In the genomic region with DNA sequence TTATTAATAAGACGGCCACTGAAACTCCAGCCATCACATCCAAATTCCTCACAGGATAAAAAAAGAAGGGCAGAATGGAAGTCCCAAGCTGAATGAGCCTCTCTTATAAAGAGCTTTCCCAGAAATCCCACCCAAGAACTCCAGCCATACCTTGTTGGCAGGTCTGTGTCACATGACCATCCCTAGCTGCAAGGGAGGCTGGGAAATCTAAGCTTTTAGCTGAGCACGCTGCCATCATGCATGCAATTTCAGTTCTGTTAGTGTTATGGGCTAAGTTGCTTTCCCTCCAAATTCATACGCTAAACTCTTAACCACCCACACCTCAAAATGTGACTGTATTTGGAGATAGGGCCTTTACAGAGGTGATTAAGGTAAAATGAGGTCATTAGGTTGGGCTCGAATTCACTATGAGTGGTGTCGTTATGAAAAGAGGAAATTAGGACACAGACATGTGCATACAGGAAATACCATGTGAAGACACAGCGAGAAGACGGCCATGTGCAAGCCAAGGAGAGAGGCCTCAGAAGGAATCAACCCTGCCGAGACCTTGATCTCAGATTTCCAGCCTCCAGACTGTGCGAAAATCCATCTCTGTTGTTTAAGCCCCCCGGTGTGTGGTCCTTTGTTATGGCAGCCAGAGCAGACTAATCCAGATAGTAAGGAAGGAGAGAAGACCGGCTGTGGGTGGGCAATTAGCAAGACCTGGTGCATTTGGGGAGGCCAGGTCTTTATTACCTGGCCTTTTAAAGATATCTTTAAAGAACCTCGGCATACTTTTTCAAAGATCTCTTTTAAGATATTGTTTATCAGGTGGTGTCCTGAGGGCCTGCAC, we compare ENCODE assay signal across 26 cellular contexts.
DNase-seq lines count a peak whose midpoint lies in the region; ATAC-seq and TF ChIP-seq lines count a peak whose summit lies in the region.
"Had no signal": no experiment of that assay in that cellular context is flagged by ENCODE, and none has a peak within 500 bp of the region (broad histone marks: within the 10 kb centered on the region; RNA-seq: fewer than 3 reads in every experiment).

No MANE protein-coding gene starts in this region.

- H3K9me3 ChIP-seq in neutrophil (no peaks in the 10 kb centered on the region), right cardiac atrium (ENCODE audit: control insufficient read depth, low read length) (no peaks in the 10 kb centered on the region)
- H3K9me3 ChIP-seq: thyroid gland had no signal

- intact Hi-C loops in activated T-helper 2 cell treated with anti-CD3 and anti-CD28 coated beads, Interferon-gamma antibody, Interleukin-2, Interleukin-4, amounts not matched to agents 10 μg/mL and 5 μg/mL and 100 μg/mL, durations not matched to agents 14 hours and 24 hours and 36 hours (cut with micrococcal nuclease) = loop anchor here (10.0 kb wide), 3 partner anchors 165 to 975 kb away; partner anchors contain the start of gene MID1IP1
- intact Hi-C loops in right cardiac atrium (cut with DNase I) = no loop called here

- H3K27ac Mint-ChIP-seq in activated T-helper 2 cell treated with anti-CD3 and anti-CD28 coated beads, Interferon-gamma antibody, Interleukin-2, Interleukin-4, amounts not matched to agents 10 μg/mL and 5 μg/mL and 100 μg/mL, durations not matched to agents 14 hours and 24 hours and 36 hours = peak overlapping the region; percentile 26
- H3K27ac Mint-ChIP-seq: CD4-positive, alpha-beta T cell had no signal

- peaks cover 26% of the 10 kb centered on the region for H3K4me1 Mint-ChIP-seq in activated T-helper 2 cell treated with anti-CD3 and anti-CD28 coated beads, Interferon-gamma antibody, Interleukin-2, Interleukin-4, amounts not matched to agents 10 μg/mL and 5 μg/mL and 100 μg/mL, durations not matched to agents 14 hours and 24 hours and 36 hours (ENCODE audit: low read depth)

- H3K4me3 ChIP-seq in neutrophil (ENCODE audit: low read depth in 1 of 2, low read length in 1 of 2) = no peak overlapping the region
- no peak overlapping the region for H3K4me3 ChIP-seq in right cardiac atrium (ENCODE audit: low read length)
- H3K4me3 ChIP-seq: skin epidermis, stomach, thyroid gland had no signal

- H3K27ac ChIP-seq in neutrophil (peak overlapping the region; percentile 68), right cardiac atrium (ENCODE audit: low read length) (no peak overlapping the region)
- H3K27ac ChIP-seq: skin epidermis, stomach, thyroid gland had no signal

- H3K27me3 ChIP-seq in neutrophil (no peaks in the 10 kb centered on the region), right cardiac atrium (ENCODE audit: control insufficient read depth, insufficient read depth) (no peaks in the 10 kb centered on the region)
- H3K27me3 ChIP-seq: stomach, thyroid gland had no signal

- H3K36me3 Mint-ChIP-seq in activated T-helper 2 cell treated with anti-CD3 and anti-CD28 coated beads, Interferon-gamma antibody, Interleukin-2, Interleukin-4, amounts not matched to agents 10 μg/mL and 5 μg/mL and 100 μg/mL, durations not matched to agents 14 hours and 24 hours and 36 hours (ENCODE audit: low read depth) = no peaks in the 10 kb centered on the region
- H3K36me3 Mint-ChIP-seq: naive thymus-derived CD8-positive, alpha-beta T cell had no signal

- peak; percentile 55 for DNase-seq in NOMO-1 treated with DMSO at 0.1 percent for 48 hours (lab: John Stamatoyannopoulos, UW; ENCODE audit: unreplicated experiment)
- DNase-seq in NOMO-1 treated with dmso at 0.1 percent for 144 hours (lab: John Stamatoyannopoulos, UW; ENCODE audit: unreplicated experiment) = no peak
- peak; percentile 72 for DNase-seq in KBM-7
- no peak for DNase-seq in activated T-helper 2 cell treated with anti-CD3 and anti-CD28 coated beads, Interferon-gamma antibody, Interleukin-2, Interleukin-4, amounts not matched to agents 10 μg/mL and 5 μg/mL and 100 μg/mL, durations not matched to agents 14 hours and 24 hours and 36 hours (ENCODE audit: low spot score)
- DNase-seq in NCI-H2029 treated with DMSO at 0.1 percent for 48 hours (lab: John Stamatoyannopoulos, UW) = no peak
- DNase-seq in right cardiac atrium = no peak
- DNase-seq: 8988T; activated CD4-positive, alpha-beta T cell treated with anti-CD3 and anti-CD28 coated beads, Interleukin-2, amount 50 U/mL, for 4 hours; activated CD4-positive, CD25-positive, alpha-beta regulatory T cell; aorta; CD4-positive, alpha-beta T cell; effector memory CD4-positive, alpha-beta T cell; erythroblast; naive thymus-derived CD8-positive, alpha-beta T cell; NCI-H1105; NCI-H187 treated with DMSO at 0.1 percent for 48 hours; NCI-H69; OCI-M1; stomach; SW 1271; T-helper 9 cell; thyroid gland had no signal

- H3K4me3 Mint-ChIP-seq in activated T-helper 2 cell treated with anti-CD3 and anti-CD28 coated beads, Interferon-gamma antibody, Interleukin-2, Interleukin-4, amounts not matched to agents 10 μg/mL and 5 μg/mL and 100 μg/mL, durations not matched to agents 14 hours and 24 hours and 36 hours (ENCODE audit: low read depth) = no peak overlapping the region
- H3K4me3 Mint-ChIP-seq: CD4-positive, alpha-beta T cell; naive thymus-derived CD8-positive, alpha-beta T cell had no signal

- H3K27me3 Mint-ChIP-seq in activated T-helper 2 cell treated with anti-CD3 and anti-CD28 coated beads, Interferon-gamma antibody, Interleukin-2, Interleukin-4, amounts not matched to agents 10 μg/mL and 5 μg/mL and 100 μg/mL, durations not matched to agents 14 hours and 24 hours and 36 hours (ENCODE audit: low read depth) = no peaks in the 10 kb centered on the region
- H3K27me3 Mint-ChIP-seq: CD4-positive, alpha-beta T cell; naive thymus-derived CD8-positive, alpha-beta T cell had no signal

- 84% methylated on average over 12 of the region's 12 CpGs for WGBS in right cardiac atrium

- no peak for TF ChIP-seq CTCF in neutrophil (IDR thresholded peaks at IDR 0.05)

- ATAC-seq in GM18867 (IDR thresholded peaks at IDR 0.05; ENCODE audit: unreplicated experiment) = no peak
- ATAC-seq in right cardiac atrium = no peak
- ATAC-seq: activated naive CD4-positive, alpha-beta T cell treated with anti-CD3 and anti-CD28 coated beads, Interleukin-2, amount 50 U/mL, for 72 hours; naive thymus-derived CD8-positive, alpha-beta T cell had no signal

- no peaks in the 10 kb centered on the region for H3K36me3 ChIP-seq in neutrophil
- H3K36me3 ChIP-seq: stomach, thyroid gland had no signal

- H3K9me3 Mint-ChIP-seq in activated T-helper 2 cell treated with anti-CD3 and anti-CD28 coated beads, Interferon-gamma antibody, Interleukin-2, Interleukin-4, amounts not matched to agents 10 μg/mL and 5 μg/mL and 100 μg/mL, durations not matched to agents 14 hours and 24 hours and 36 hours = peaks cover 6% of the 10 kb centered on the region
- H3K9me3 Mint-ChIP-seq: activated naive CD4-positive, alpha-beta T cell treated with anti-CD3 and anti-CD28 coated beads, Interleukin-2, amount 50 U/mL, for 72 hours; CD4-positive, alpha-beta T cell; naive thymus-derived CD8-positive, alpha-beta T cell had no signal

- in situ Hi-C loops in KBM-7 (cut with MboI; ENCODE audit: low pct_unique_long_range_greater_than_20kb, low sequenced_read_pairs) = no loop called here

- peaks cover 36 to 43% of the 10 kb centered on the region in 2 experiments for H3K4me1 ChIP-seq in neutrophil (ENCODE audit: control insufficient read depth in 1 of 2, insufficient read depth in 1 of 2, low read depth in 1 of 2, low read length in 1 of 2)
- no peaks in the 10 kb centered on the region for H3K4me1 ChIP-seq in right cardiac atrium (ENCODE audit: control insufficient read depth, insufficient read depth, low read length)
- H3K4me1 ChIP-seq: stomach had no signal

Comparison
In these comparisons a context has a peak if more than half of its experiments do, and no peak if none do; other contexts are left out.
1. DNase-seq: peak in NOMO-1 treated with DMSO at 0.1 percent for 48 hours (single experiment) and KBM-7 (single experiment); none in NOMO-1 treated with dmso at 0.1 percent for 144 hours (single experiment), activated T-helper 2 cell treated with anti-CD3 and anti-CD28 coated beads, Interferon-gamma antibody, Interleukin-2, Interleukin-4, amounts not matched to agents 10 μg/mL and 5 μg/mL and 100 μg/mL, durations not matched to agents 14 hours and 24 hours and 36 hours (single experiment), NCI-H2029 treated with DMSO at 0.1 percent for 48 hours (single experiment) and right cardiac atrium (0 of 3).